ENCODE assay signal across 11 cellular contexts in genomic region chr10:86342111-86342863, GRCh38. TPM values are rescaled to one million over a fixed set of nuclear protein-coding genes. Genes with fewer than 3 reads are reported as not detected.
"Had no signal": no experiment of that assay in that cellular context is flagged by ENCODE, and none has a peak within 500 bp of the region (broad histone marks: within the 10 kb centered on the region; RNA-seq: fewer than 3 reads in every experiment).

No MANE protein-coding gene starts in this region.

- H3K27ac ChIP-seq: esophagus muscularis mucosa, neural progenitor cell had no signal

- H3K27ac Mint-ChIP-seq: activated naive CD8-positive, alpha-beta T cell; neural progenitor cell had no signal

- H3K4me3 Mint-ChIP-seq: activated naive CD8-positive, alpha-beta T cell; neural progenitor cell had no signal

- H3K4me3 ChIP-seq: dorsolateral prefrontal cortex, esophagus muscularis mucosa, neural progenitor cell had no signal

- ATAC-seq: left lobe of liver had no signal

- H3K27me3 ChIP-seq: dorsolateral prefrontal cortex, neural progenitor cell had no signal

- H3K36me3 Mint-ChIP-seq: activated naive CD8-positive, alpha-beta T cell; neural progenitor cell had no signal

- H3K9me3 ChIP-seq: esophagus muscularis mucosa had no signal

- H3K36me3 ChIP-seq: esophagus muscularis mucosa, neural progenitor cell had no signal

- H3K9me3 Mint-ChIP-seq: neural progenitor cell had no signal

- H3K4me1 ChIP-seq: esophagus muscularis mucosa had no signal

- DNase-seq: activated gamma-delta T cell; activated T-cell treated with anti-CD3 and anti-CD28 coated beads for 4 hours; amygdala; mesendoderm; stimulated activated naive CD4-positive, alpha-beta T cell had no signal

RNA-seq across cellular contexts. Expression of gene GRID1, which starts 24.3 kb away (rescaled TPM):
- total RNA-seq: fibroblast of villous mesenchyme had no signal
